In the genomic region with DNA sequence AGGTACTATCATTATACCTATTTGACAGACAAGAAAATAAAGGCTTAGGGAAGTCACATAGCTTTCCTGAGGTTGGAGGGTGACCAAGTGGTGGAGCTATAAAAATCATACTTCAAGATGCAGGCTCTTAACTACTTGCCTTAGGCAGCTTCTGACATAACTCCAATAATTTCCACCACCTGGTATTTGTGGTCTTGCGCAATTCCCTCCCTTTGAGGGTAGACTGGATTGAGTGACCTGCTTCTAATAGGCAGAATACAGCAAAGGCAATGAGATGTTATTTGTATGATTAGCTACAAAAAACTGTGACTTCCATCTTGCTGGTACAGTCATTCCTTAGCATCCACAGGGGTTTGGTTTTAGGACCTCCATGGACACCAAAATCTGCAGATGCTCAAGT, we compare ENCODE assay signal across 28 cellular contexts.
"Had no signal": no experiment of that assay in that cellular context is flagged by ENCODE, and none has a peak within 500 bp of the region (broad histone marks: within the 10 kb centered on the region; RNA-seq: fewer than 3 reads in every experiment).

No MANE protein-coding gene starts in this region.

- H3K27me3 ChIP-seq: neural progenitor cell, ovary, spleen, suprapubic skin, testis, tibial artery, transverse colon, upper lobe of right lung, uterus had no signal

- H3K4me1 ChIP-seq: neural progenitor cell, parathyroid adenoma, psoas muscle, spleen, suprapubic skin, testis, tibial artery, transverse colon, upper lobe of right lung, uterus had no signal

- DNase-seq: natural killer cell; occipital lobe; ovary; posterior cingulate gyrus; psoas muscle; right cardiac atrium; spleen; stimulated activated CD4-positive, alpha-beta T cell treated with anti-CD3 and anti-CD28 coated beads, Interleukin-12 subunit alpha, Interleukin-12 subunit beta, amount 100 ng/mL, for 4 hours; stimulated activated CD4-positive, alpha-beta T cell treated with anti-CD3 and anti-CD28 coated beads, Interleukin-1b, Interleukin-23, amount 100 ng/mL, for 48 hours; stimulated activated CD4-positive, alpha-beta T cell treated with anti-CD3 and anti-CD28 coated beads, Interleukin-4, amount 100 ng/mL, for 1 hour; stimulated activated CD4-positive, alpha-beta T cell treated with anti-CD3 and anti-CD28 coated beads, Interleukin-4, amount 100 ng/mL, for 4 hours; stimulated activated CD8-positive, alpha-beta memory T cell treated with anti-CD3 and anti-CD28 coated beads, Interleukin-4, amount 100 ng/mL, for 48 hours; stimulated activated naive CD4-positive, alpha-beta T cell; stimulated activated naive CD8-positive, alpha-beta T cell treated with anti-CD3 and anti-CD28 coated beads, Interleukin-15, amount 100 ng/mL, for 72 hours; stimulated activated naive CD8-positive, alpha-beta T cell treated with anti-CD3 and anti-CD28 coated beads, Interleukin-15, Interleukin-2, amounts not matched to agents 100 U/mL and 50 U/mL, for 24 hours; substantia nigra; testis; tibial artery; transverse colon; upper lobe of right lung; uterus had no signal

- H3K4me2 ChIP-seq: neural progenitor cell, smooth muscle cell had no signal

- H3K9me3 ChIP-seq: ovary, psoas muscle, suprapubic skin, testis, tibial artery, transverse colon, upper lobe of right lung, uterus had no signal

- H3K36me3 ChIP-seq: neural progenitor cell, ovary, spleen, suprapubic skin, tibial artery, transverse colon, upper lobe of right lung, uterus had no signal

- H3K9ac ChIP-seq: neural progenitor cell, parathyroid adenoma had no signal

- H3K4me3 ChIP-seq: neural progenitor cell, ovary, psoas muscle, skin epidermis, smooth muscle cell, spleen, suprapubic skin, testis, tibial artery, transverse colon, upper lobe of right lung, uterus had no signal

- H2AFZ ChIP-seq: neural progenitor cell, parathyroid adenoma had no signal

- ATAC-seq: natural killer cell; psoas muscle; right cardiac atrium; sciatic nerve; stimulated activated memory B cell treated with anti-CD40 and anti-IgM and Interleukin-4, amounts not matched to agents 10 μg/mL and 1 μg/mL and 100 μg/mL, for 72 hours; stimulated activated naive CD8-positive, alpha-beta T cell treated with anti-CD3 and anti-CD28 coated beads, Interleukin-15, amount 100 ng/mL, for 72 hours; stimulated activated naive CD8-positive, alpha-beta T cell treated with anti-CD3 and anti-CD28 coated beads, Interleukin-15, Interleukin-2, amounts not matched to agents 100 U/mL and 50 U/mL, for 24 hours; upper lobe of right lung had no signal

- H3K27ac ChIP-seq: neural progenitor cell, ovary, parathyroid adenoma, psoas muscle, skin epidermis, spleen, suprapubic skin, testis, tibial artery, transverse colon, upper lobe of right lung, uterus had no signal

- H3K79me2 ChIP-seq: parathyroid adenoma had no signal
